19 cellular contexts compared by ENCODE assay signal in the genomic region with DNA sequence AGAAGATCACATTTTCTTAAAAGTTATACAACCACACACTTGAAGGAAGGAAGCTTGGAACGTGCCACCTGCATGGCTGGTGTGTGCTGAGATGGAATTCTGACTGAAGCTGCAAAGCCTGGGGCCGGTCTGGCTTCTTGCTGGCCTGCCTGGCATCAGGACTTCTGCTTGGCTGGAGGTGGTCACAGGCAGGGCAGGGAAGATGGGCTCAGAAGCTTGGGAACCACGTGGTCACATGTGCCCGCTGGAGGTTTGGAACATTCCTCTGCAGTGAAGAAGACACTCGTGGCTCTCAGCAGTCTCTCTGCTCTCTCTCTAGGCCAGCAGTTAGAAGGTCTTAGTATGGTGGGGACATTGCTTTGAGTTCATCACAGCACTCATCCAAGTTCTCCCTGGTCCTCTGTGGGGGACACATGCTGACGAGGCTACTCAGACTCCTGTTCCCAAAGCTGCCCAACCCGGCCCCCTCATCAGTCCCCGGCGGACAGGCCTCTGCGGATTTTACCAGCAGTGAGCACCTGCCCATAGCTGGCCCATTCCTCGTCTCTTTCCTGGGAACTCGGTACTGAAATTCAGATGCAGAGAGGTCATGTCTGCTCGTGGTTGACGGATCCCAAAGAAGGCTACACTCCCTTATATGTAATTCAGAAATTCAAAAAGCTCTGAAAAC.
DNase-seq lines count a peak whose midpoint lies in the region; ATAC-seq and TF ChIP-seq lines count a peak whose summit lies in the region.
"Had no signal": no experiment of that assay in that cellular context is flagged by ENCODE, and none has a peak within 500 bp of the region (broad histone marks: within the 10 kb centered on the region; RNA-seq: fewer than 3 reads in every experiment).

No MANE protein-coding gene starts in this region.

- H2BK12ac ChIP-seq in mesenchymal stem cell (ENCODE audit: low read length in 2 of 2), result peak overlapping the region; percentile 14 to 77

- peak overlapping the region in 1 of 2 experiments; percentile 48 for H3K18ac ChIP-seq in mesenchymal stem cell (ENCODE audit: low read depth in 1 of 2, low read length in 2 of 2)

- no peaks in the 10 kb centered on the region for H3K79me1 ChIP-seq in mesenchymal stem cell (replicated peaks; ENCODE audit: low read length, poor library complexity, severe bottlenecking)

- intact Hi-C loops in cardiac septum (cut with DNase I) (loop anchor here (10.0 kb wide), 2 partner anchors 148 to 988 kb away; no protein-coding TSS in a partner anchor), Right ventricle myocardium inferior (cut with DNase I) (loop anchor here (5.0 kb wide), 3 partner anchors 70 to 130 kb away; no protein-coding TSS in a partner anchor), ascending aorta (cut with DNase I) (loop anchor here (5.0 kb wide), 3 partner anchors 70 to 185 kb away; no protein-coding TSS in a partner anchor), upper lobe of right lung (cut with DNase I) (no loop called here)

- 94% methylated on average over 14 of the region's 14 CpGs for WGBS in mesenchymal stem cell

- H3K36me3 ChIP-seq in ascending aorta, result no peaks in the 10 kb centered on the region
- H3K36me3 ChIP-seq in mesenchymal stem cell (ENCODE audit: control insufficient read depth in 1 of 2, insufficient read depth in 2 of 2, low read depth in 1 of 2, low read length in 2 of 2), result no peaks in the 10 kb centered on the region
- H3K36me3 ChIP-seq in upper lobe of right lung, result no peaks in the 10 kb centered on the region
- H3K36me3 ChIP-seq: WERI-Rb-1 had no signal

- H4K91ac ChIP-seq in mesenchymal stem cell (ENCODE audit: low read length), result peak overlapping the region; percentile 18

- H3K27me3 ChIP-seq in ascending aorta (no peaks in the 10 kb centered on the region), mesenchymal stem cell (ENCODE audit: control insufficient read depth in 1 of 2, insufficient read depth in 1 of 2, low read length in 2 of 2) (no peaks in the 10 kb centered on the region), upper lobe of right lung (no peaks in the 10 kb centered on the region)

- H2BK5ac ChIP-seq in mesenchymal stem cell (ENCODE audit: low read depth, low read length, poor library complexity, severe bottlenecking), result no peak overlapping the region

- no peak overlapping the region for H2BK15ac ChIP-seq in mesenchymal stem cell (ENCODE audit: low read depth, poor library complexity, severe bottlenecking)

- H3K9me3 ChIP-seq in ascending aorta, result no peaks in the 10 kb centered on the region
- no peaks in the 10 kb centered on the region for H3K9me3 ChIP-seq in mesenchymal stem cell (ENCODE audit: control insufficient read depth, low read length)
- no peaks in the 10 kb centered on the region for H3K9me3 ChIP-seq in upper lobe of right lung

- no peak overlapping the region for H3K9ac ChIP-seq in mesenchymal stem cell (ENCODE audit: low read length)

- no peak overlapping the region for H2AK5ac ChIP-seq in mesenchymal stem cell (ENCODE audit: low read length, severe bottlenecking)

- peak; percentile 70 for DNase-seq in cardiac septum (ENCODE audit: low spot score)
- DNase-seq in Right ventricle myocardium inferior (ENCODE audit: missing footprints), result no peak
- DNase-seq in ascending aorta (ENCODE audit: low spot score in 2 of 2), result no peak
- no peak for DNase-seq in mesenchymal stem cell
- DNase-seq in upper lobe of right lung, result peak; percentile 48
- no peak for DNase-seq in stimulated activated CD4-positive, alpha-beta T cell treated with anti-CD3 and anti-CD28 coated beads, Interleukin-12 subunit alpha, Interleukin-12 subunit beta, amount 100 ng/mL, for 4 hours
- DNase-seq in NCI-H2081 treated with DMSO at 0.1 percent for 48 hours (lab: John Stamatoyannopoulos, UW), result no peak
- DNase-seq: AML-193; DMS 273 treated with DMSO at 0.1 percent for 48 hours; foreskin fibroblast; Kasumi-1; NCI-H1417 treated with DMSO at 0.1 percent for 48 hours; NCI-H2171 treated with DMSO at 0.1 percent for 48 hours; NCI-H82; nephron progenitor cell; retina; stimulated activated CD4-positive, alpha-beta T cell treated with anti-CD3 and anti-CD28 coated beads, Interleukin-1b, Interleukin-23, amount 100 ng/mL, for 48 hours; WERI-Rb-1 had no signal

- H3K27ac ChIP-seq in ascending aorta (peak overlapping the region; percentile 90 to 96), mesenchymal stem cell (ENCODE audit: low read length, poor library complexity, severe bottlenecking) (no peak overlapping the region), upper lobe of right lung (peak overlapping the region; percentile 58)
- H3K27ac ChIP-seq: WERI-Rb-1 had no signal

- no peak for ATAC-seq in Right ventricle myocardium inferior
- no peak for ATAC-seq in upper lobe of right lung
- no peak for ATAC-seq in GM18519 (IDR thresholded peaks at IDR 0.05; ENCODE audit: low FRiP score, unreplicated experiment)

- H3K4me3 ChIP-seq in ascending aorta, result no peak overlapping the region
- no peak overlapping the region for H3K4me3 ChIP-seq in mesenchymal stem cell (ENCODE audit: insufficient read depth in 1 of 2, low read depth in 1 of 2, low read length in 2 of 2)
- H3K4me3 ChIP-seq in upper lobe of right lung, result no peak overlapping the region

- H3K4me2 ChIP-seq in mesenchymal stem cell (ENCODE audit: low read length, poor library complexity, severe bottlenecking), result no peak overlapping the region

- H3K14ac ChIP-seq in mesenchymal stem cell (ENCODE audit: low read length in 2 of 2), result no peak overlapping the region

- TF ChIP-seq CTCF in ascending aorta (IDR thresholded peaks at IDR 0.05) (no peak), upper lobe of right lung (IDR thresholded peaks at IDR 0.05) (no peak)

- peak overlapping the region in 1 of 2 experiments; percentile 15 for H3K4ac ChIP-seq in mesenchymal stem cell (ENCODE audit: low read depth in 1 of 2, low read length in 2 of 2)

- H4K8ac ChIP-seq in mesenchymal stem cell (ENCODE audit: low read length), result no peak overlapping the region

- no peak overlapping the region for H2BK120ac ChIP-seq in mesenchymal stem cell (ENCODE audit: low read depth, low read length)

- peaks cover 39 to 53% of the 10 kb centered on the region in 2 donors for H3K4me1 ChIP-seq in ascending aorta
- H3K4me1 ChIP-seq in mesenchymal stem cell (ENCODE audit: control insufficient read depth, insufficient read depth, low read depth, low read length), result peaks cover 12% of the 10 kb centered on the region
- peaks cover 48% of the 10 kb centered on the region for H3K4me1 ChIP-seq in upper lobe of right lung

- H2AFZ ChIP-seq in mesenchymal stem cell (ENCODE audit: low read depth, low read length), result no peak overlapping the region

- H3K23ac ChIP-seq in mesenchymal stem cell (ENCODE audit: low read length in 2 of 2), result no peak overlapping the region

Comparison
In these comparisons a context has a peak if more than half of its experiments do, and no peak if none do; other contexts are left out.
1. DNase-seq: peak in cardiac septum (single experiment) and upper lobe of right lung (single experiment); none in Right ventricle myocardium inferior (single experiment), ascending aorta (0 of 2), mesenchymal stem cell (single experiment), stimulated activated CD4-positive, alpha-beta T cell treated with anti-CD3 and anti-CD28 coated beads, Interleukin-12 subunit alpha, Interleukin-12 subunit beta, amount 100 ng/mL, for 4 hours (single experiment) and NCI-H2081 treated with DMSO at 0.1 percent for 48 hours (single experiment).